In the genomic region with DNA sequence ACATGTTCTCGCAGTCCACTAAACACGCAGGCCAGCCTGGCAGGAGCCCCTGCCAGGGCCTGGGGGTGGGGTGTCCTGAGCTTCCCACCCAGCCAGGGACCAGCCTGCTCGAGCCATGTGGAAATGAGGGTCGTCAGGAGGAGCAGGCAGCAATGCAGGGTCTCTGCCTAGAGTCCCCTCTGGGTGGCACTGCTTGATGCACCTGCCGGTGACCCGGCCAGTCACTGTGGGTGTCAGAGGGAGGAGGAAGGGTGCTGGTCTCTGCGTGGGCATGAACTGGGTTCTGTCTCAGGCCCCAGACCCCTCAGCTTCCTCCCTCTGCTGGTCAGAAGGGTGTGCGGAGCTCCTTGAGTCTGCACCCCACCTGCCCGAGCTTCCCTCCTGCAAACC, we compare ENCODE assay signal across 25 cellular contexts.
DNase-seq lines count a peak whose midpoint lies in the region; ATAC-seq and TF ChIP-seq lines count a peak whose summit lies in the region.
"Had no signal": no experiment of that assay in that cellular context is flagged by ENCODE, and none has a peak within 500 bp of the region (broad histone marks: within the 10 kb centered on the region; RNA-seq: fewer than 3 reads in every experiment).

No MANE protein-coding gene starts in this region.

- no peak overlapping the region for H3K14ac ChIP-seq in IMR-90 (replicated peaks; ENCODE audit: low read depth, low read length)

- no peak overlapping the region for H3K23ac ChIP-seq in IMR-90 (ENCODE audit: low read depth, low read length)

- H4K8ac ChIP-seq in IMR-90 (ENCODE audit: low read depth in 2 of 2, low read length in 2 of 2), result no peak overlapping the region

- ATAC-seq in DND-41 (ENCODE audit: insufficient read depth, low read depth), result no peak
- ATAC-seq in IMR-90 (ENCODE audit: low read depth), result no peak
- peak; percentile 57 to 82 (median 70) for ATAC-seq in psoas muscle
- ATAC-seq in HG02588 (IDR thresholded peaks at IDR 0.05; ENCODE audit: unreplicated experiment), result no peak
- ATAC-seq: activated CD4-positive, CD25-positive, alpha-beta regulatory T cell treated with anti-CD3 and anti-CD28 coated beads, Interleukin-2, amount 50 U/mL, for 24 hours; left colon; Panc1 had no signal

- no TSS peak for BruUV-seq in IMR-90 (replicated peaks; lab: Mats Ljungman, UMichigan)

- H3K18ac ChIP-seq in IMR-90 (ENCODE audit: low read depth, low read length), result no peak overlapping the region

- no peaks in the 10 kb centered on the region for H3K4me1 ChIP-seq in DND-41 (ENCODE audit: insufficient read depth, low read length)
- no peaks in the 10 kb centered on the region for H3K4me1 ChIP-seq in IMR-90 (ENCODE audit: control insufficient read depth, insufficient read depth, low read length)
- peaks cover 24% of the 10 kb centered on the region for H3K4me1 ChIP-seq in ectodermal cell (ENCODE audit: control insufficient read depth, insufficient read depth, low read length)
- no peaks in the 10 kb centered on the region for H3K4me1 ChIP-seq in psoas muscle

- intact Hi-C loops in IMR-90 (cut with micrococcal nuclease), result no loop called here
- intact Hi-C loops in psoas muscle (cut with DNase I), result no loop called here

- H4K20me1 ChIP-seq in DND-41 (ENCODE audit: insufficient read depth, low read length) (no peaks in the 10 kb centered on the region), IMR-90 (ENCODE audit: insufficient read depth, low read length) (no peaks in the 10 kb centered on the region)
- H4K20me1 ChIP-seq: BLaER1 treated with 17β-estradiol and CSF1 and Interleukin-3, amounts not matched to agents 10 nM and 100 nM had no signal

- H2AK5ac ChIP-seq in IMR-90 (ENCODE audit: low read depth, low read length), result no peak overlapping the region; the same call in 1 of the 2 replicates

- no peaks in the 10 kb centered on the region for H3K79me1 ChIP-seq in IMR-90 (ENCODE audit: low read depth in 1 of 2, low read length in 2 of 2)

- H3K4me3 ChIP-seq in DND-41 (ENCODE audit: low read depth in 1 of 2, low read length in 2 of 2) (no peak overlapping the region), IMR-90 (ENCODE audit: insufficient read depth, low read depth, low read length) (no peak overlapping the region), ectodermal cell (ENCODE audit: insufficient read depth, low read depth, low read length) (no peak overlapping the region), psoas muscle (no peak overlapping the region)
- H3K4me3 ChIP-seq: BLaER1 treated with 17β-estradiol and CSF1 and Interleukin-3, amounts not matched to agents 10 nM and 100 nM; smooth muscle cell had no signal

- no peak overlapping the region for H2BK15ac ChIP-seq in IMR-90 (ENCODE audit: low read depth, low read length)

- DNase-seq in DND-41 (no peak), IMR-90 (no peak), psoas muscle (no peak), GM19240 (ENCODE audit: insufficient read length, low spot score) (no peak), iPS-NIHi11 (ENCODE audit: low spot score) (no peak)
- DNase-seq: activated CD4-positive, alpha-beta memory T cell treated with anti-CD3 and anti-CD28 coated beads for 36 hours; activated CD8-positive, alpha-beta memory T cell treated with anti-CD3 and anti-CD28 coated beads, Interleukin-2, amount 50 U/mL, for 4 hours; activated naive CD4-positive, alpha-beta T cell treated with anti-CD3 and anti-CD28 coated beads for 36 hours; DMS79; GF-D8; Kasumi-1; left colon; mesenchymal stem cell; MV-4-11; NCI-H1436 treated with DMSO at 0.1 percent for 48 hours; NK-92 treated with Interleukin-12 subunit alpha and Interleukin-12 subunit beta, amount 100 ng/mL, for 24 hours; stimulated activated CD4-positive, alpha-beta T cell treated with anti-CD3 and anti-CD28 coated beads, Interleukin-2, amount 100 ng/mL, for 24 hours; trophoblast cell had no signal

- no peak overlapping the region for H2BK20ac ChIP-seq in IMR-90 (ENCODE audit: low read depth, low read length)

- peak overlapping the region; percentile 55 for H2AK9ac ChIP-seq in IMR-90 (replicated peaks; ENCODE audit: low read depth, low read length, poor library complexity)

- H3K9me3 ChIP-seq in DND-41 (ENCODE audit: insufficient read depth, low read length, severe bottlenecking) (no peaks in the 10 kb centered on the region), IMR-90 (ENCODE audit: control insufficient read depth, insufficient read depth, low read length) (no peaks in the 10 kb centered on the region), ectodermal cell (ENCODE audit: control insufficient read depth, low read length) (no peaks in the 10 kb centered on the region), psoas muscle (no peaks in the 10 kb centered on the region)
- H3K9me3 ChIP-seq: BLaER1 treated with 17β-estradiol and CSF1 and Interleukin-3, amounts not matched to agents 10 nM and 100 nM; neutrophil had no signal

- H3K9me1 ChIP-seq in IMR-90 (ENCODE audit: insufficient read depth, low read length), result no peaks in the 10 kb centered on the region

- no peaks in the 10 kb centered on the region for H3K27me3 ChIP-seq in DND-41 (ENCODE audit: insufficient read depth, low read length, poor library complexity)
- peaks cover 45% of the 10 kb centered on the region for H3K27me3 ChIP-seq in IMR-90 (ENCODE audit: control insufficient read depth, insufficient read depth, low read length)
- H3K27me3 ChIP-seq in ectodermal cell (ENCODE audit: control insufficient read depth, insufficient read depth, low read length, poor library complexity, severe bottlenecking), result peaks cover 23% of the 10 kb centered on the region
- no peaks in the 10 kb centered on the region for H3K27me3 ChIP-seq in psoas muscle (ENCODE audit: insufficient read depth in 3 of 3, low read length in 2 of 3)
- H3K27me3 ChIP-seq: BLaER1 treated with 17β-estradiol and CSF1 and Interleukin-3, amounts not matched to agents 10 nM and 100 nM had no signal

- CTCF ChIA-PET in IMR-90 (lab: Yijun Ruan, JAX), result no interaction called here

- in situ Hi-C loops in IMR-90 (cut with MboI; ENCODE audit: low sequenced_read_pairs), result no loop called here

- no peak overlapping the region for H4K5ac ChIP-seq in IMR-90 (ENCODE audit: low read depth, low read length)

- no peak overlapping the region for H3K4me2 ChIP-seq in DND-41 (ENCODE audit: insufficient read depth, low read length)
- H3K4me2 ChIP-seq in IMR-90 (ENCODE audit: low read depth, low read length), result no peak overlapping the region
- H3K4me2 ChIP-seq: smooth muscle cell had no signal

- 80% methylated on average over 1 of the region's 9 CpGs; no CpG with 5 or more reads in 1 of the 2 experiments for WGBS in IMR-90 (ENCODE audit: extremely low coverage in 2 of 2, insufficient read length in 1 of 2), 2 experiments
- 70 to 75% methylated on average over 9 of the region's 9 CpGs for WGBS in ectodermal cell, 2 experiments
- 64 to 70% (median 69%) methylated on average over 8 to 9 of the region's 9 CpGs for WGBS in psoas muscle, 3 donors

- H2BK5ac ChIP-seq in IMR-90 (ENCODE audit: low read depth, low read length, poor library complexity, severe bottlenecking), result no peak overlapping the region

- no peak overlapping the region for H2BK120ac ChIP-seq in IMR-90 (ENCODE audit: low read depth, low read length)

- TF ChIP-seq RAD21 in IMR-90 (IDR thresholded peaks at IDR 0.05; ENCODE audit: low read length), result no peak

- no peaks in the 10 kb centered on the region for H3K36me3 ChIP-seq in DND-41 (ENCODE audit: insufficient read depth, low read length)
- no peaks in the 10 kb centered on the region for H3K36me3 ChIP-seq in IMR-90 (ENCODE audit: control insufficient read depth, insufficient read depth, low read length)
- no peaks in the 10 kb centered on the region for H3K36me3 ChIP-seq in ectodermal cell (ENCODE audit: control insufficient read depth, insufficient read depth, low read length)
- H3K36me3 ChIP-seq in psoas muscle (ENCODE audit: insufficient read depth in 1 of 2, low read depth in 1 of 2), result no peaks in the 10 kb centered on the region
- H3K36me3 ChIP-seq: BLaER1 treated with 17β-estradiol and CSF1 and Interleukin-3, amounts not matched to agents 10 nM and 100 nM; neutrophil had no signal

- H2AFZ ChIP-seq in DND-41 (ENCODE audit: low read depth, low read length) (no peak overlapping the region), IMR-90 (replicated peaks; ENCODE audit: low read length, poor library complexity) (no peak overlapping the region)

- no peak overlapping the region for H4K91ac ChIP-seq in IMR-90 (ENCODE audit: insufficient read depth, low read depth, low read length)

- H3K56ac ChIP-seq in IMR-90 (ENCODE audit: extremely low read depth, insufficient read depth, low read length), result no peak overlapping the region

- no peaks in the 10 kb centered on the region for H3K79me2 ChIP-seq in DND-41 (ENCODE audit: insufficient read depth, low read length)

- H3K4ac ChIP-seq in IMR-90 (ENCODE audit: low read depth, low read length), result no peak overlapping the region

- dilution Hi-C loops in IMR-90 (cut with HindIII; ENCODE audit: low sequenced_read_pairs, unreplicated experiment), result no loop called here

- H3K9ac ChIP-seq in DND-41 (ENCODE audit: low read depth, low read length) (no peak overlapping the region), IMR-90 (ENCODE audit: low read depth, low read length) (no peak overlapping the region)
- H3K9ac ChIP-seq: BLaER1 treated with 17β-estradiol and CSF1 and Interleukin-3, amounts not matched to agents 10 nM and 100 nM had no signal

- TF ChIP-seq CTCF in DND-41 (IDR thresholded peaks at IDR 0.05; ENCODE audit: borderline replicate concordance, extremely low read depth, low read length, poor library complexity, severe bottlenecking) (peak; percentile 18), IMR-90 (conservative IDR thresholded peaks at IDR 0.05; ENCODE audit: low read depth, low read length) (no peak), psoas muscle (IDR thresholded peaks at IDR 0.05) (no peak)

- no peak for TF ChIP-seq POLR2A in IMR-90 (IDR thresholded peaks at IDR 0.05; ENCODE audit: low read depth, low read length)

- no peak overlapping the region for H3K27ac ChIP-seq in DND-41 (ENCODE audit: low read length)
- H3K27ac ChIP-seq in IMR-90 (ENCODE audit: insufficient read depth, low read length), result no peak overlapping the region
- H3K27ac ChIP-seq in ectodermal cell (ENCODE audit: insufficient read depth, low read depth, low read length, poor library complexity, severe bottlenecking), result peak overlapping the region; percentile 86
- H3K27ac ChIP-seq in psoas muscle, result no peak overlapping the region
- H3K27ac ChIP-seq: BLaER1 treated with 17β-estradiol and CSF1 and Interleukin-3, amounts not matched to agents 10 nM and 100 nM; neutrophil had no signal

- POLR2A ChIA-PET in IMR-90 (lab: Charles Lee; ENCODE audit: unreplicated experiment), result interaction anchor here (0.7 kb wide), 1 partner anchor 26 kb away, joined by 5 read pairs; no protein-coding TSS in a partner anchor

TF ChIP-seq in IMR-90, 13 proteins besides CTCF, POLR2A, EP300 and RAD21 (continues in another document):
- TF ChIP-seq MXI1 (IDR thresholded peaks at IDR 0.05; ENCODE audit: borderline replicate concordance, low read depth, low read length) (no peak), BHLHE40 (IDR thresholded peaks at IDR 0.05; ENCODE audit: low read depth, low read length) (no peak), FOS (IDR thresholded peaks at IDR 0.05; ENCODE audit: low read depth, low read length) (no peak), RFX5 (IDR thresholded peaks at IDR 0.05; ENCODE audit: low read depth, low read length) (no peak), MAFK (IDR thresholded peaks at IDR 0.05; ENCODE audit: low read depth, low read length) (no peak), RCOR1 (IDR thresholded peaks at IDR 0.05; ENCODE audit: insufficient replicate concordance, low read length) (no peak)

Comparison
In these comparisons a context has a peak if more than half of its experiments do, and no peak if none do; other contexts are left out.
1. ATAC-seq: peak in psoas muscle (4 of 4); none in DND-41 (single experiment), IMR-90 (single experiment) and HG02588 (single experiment).